In the genomic region with DNA sequence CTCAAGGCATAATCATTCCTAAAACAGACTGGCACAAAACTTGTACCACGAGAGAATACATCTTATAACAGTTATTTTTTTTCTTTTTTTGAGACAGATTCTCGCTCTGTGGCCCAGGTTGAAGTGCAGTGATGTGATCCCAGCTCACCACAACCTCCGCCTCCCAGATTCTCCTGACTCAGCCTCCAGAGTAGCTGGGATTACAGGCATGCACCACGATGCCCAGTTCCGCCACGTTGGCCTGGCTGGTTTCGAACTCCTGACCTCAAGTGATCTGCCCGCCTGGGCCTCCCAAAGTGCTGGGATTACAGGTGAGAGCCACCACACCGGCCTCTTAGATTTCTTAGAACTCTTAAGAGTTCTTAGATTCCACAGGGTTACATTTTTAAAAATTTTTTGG, we compare ENCODE assay signal across 14 cellular contexts. TPM values are rescaled to one million over a fixed set of nuclear protein-coding genes. Genes with fewer than 3 reads are reported as not detected.
A peak's percentile ranks its signal among the peaks of the same experiment; 100 is the strongest.
DNase-seq lines count a peak whose midpoint lies in the region; ATAC-seq, FAIRE-seq and TF ChIP-seq lines count a peak whose summit lies in the region.
"Had no signal": no experiment of that assay in that cellular context is flagged by ENCODE, and none has a peak within 500 bp of the region (broad histone marks: within the 10 kb centered on the region; RNA-seq: fewer than 3 reads in every experiment).

No MANE protein-coding gene starts in this region.

- H3K9ac ChIP-seq in SU-DHL-6 (ENCODE audit: low read length) (no peak overlapping the region), endothelial cell of umbilical vein (replicated peaks; ENCODE audit: extremely low read depth, insufficient read depth, low read length) (no peak overlapping the region)

- H3K4me1 ChIP-seq in endothelial cell of umbilical vein (ENCODE audit: control insufficient read depth, extremely low read depth, insufficient read depth, low read length) (peaks cover 27% of the 10 kb centered on the region), BE2C (no peaks in the 10 kb centered on the region)

- H3K9me3 ChIP-seq in SU-DHL-6 (ENCODE audit: insufficient read depth, low read length) (no peaks in the 10 kb centered on the region), endothelial cell of umbilical vein (replicated peaks; ENCODE audit: control insufficient read depth, insufficient read depth, low read length) (no peaks in the 10 kb centered on the region), BE2C (no peaks in the 10 kb centered on the region)
- H3K9me3 ChIP-seq: thyroid gland had no signal

- CTCF ChIA-PET in endothelial cell of umbilical vein (lab: Charles Lee) = interaction anchor here (1.7 to 5.4 kb wide), 8 partner anchors 12 to 173 kb away, joined by 5 to 145 read pairs (median 16); partner anchors contain the start of gene MYO18A

- no peaks in the 10 kb centered on the region for H3K9me2 ChIP-seq in SU-DHL-6 (replicated peaks; ENCODE audit: insufficient read depth, low read length)

- peaks cover 25% of the 10 kb centered on the region for H3F3A ChIP-seq in SU-DHL-6 (ENCODE audit: insufficient read depth)

- no peaks in the 10 kb centered on the region for H3K9me3 Mint-ChIP-seq in activated T-cell treated with anti-CD3 and anti-CD28 coated beads, Interleukin-2, amount 50 U/mL, for 4 hours
- no peaks in the 10 kb centered on the region for H3K9me3 Mint-ChIP-seq in stimulated activated effector memory CD8-positive, alpha-beta T cell treated with anti-CD3 and anti-CD28 coated beads, Interleukin-12 subunit alpha, Interleukin-12 subunit beta, amount 100 ng/mL, for 72 hours

- H3K9me1 ChIP-seq in endothelial cell of umbilical vein (replicated peaks; ENCODE audit: control insufficient read depth, extremely low read depth, insufficient read depth, low read length) = no peaks in the 10 kb centered on the region

- no peak for DNase-seq in activated T-cell treated with anti-CD3 and anti-CD28 coated beads, Interleukin-2, amount 50 U/mL, for 4 hours
- DNase-seq in activated T-cell treated with anti-CD3 and anti-CD28 coated beads for 4 hours (no peak), endothelial cell of umbilical vein (ENCODE audit: low read depth, low spot score) (no peak), DMS 273 (lab: John Stamatoyannopoulos, UW; ENCODE audit: unreplicated experiment) (no peak), NCI-H526 (lab: John Stamatoyannopoulos, UW) (no peak), BE2C (no peak)
- peak in 1 of 2 donors; percentile 44 for DNase-seq in stimulated activated effector memory CD8-positive, alpha-beta T cell treated with anti-CD3 and anti-CD28 coated beads, Interleukin-12 subunit alpha, Interleukin-12 subunit beta, amount 100 ng/mL, for 72 hours (ENCODE audit: low spot score in 2 of 2)
- DNase-seq: activated CD4-positive, alpha-beta T cell treated with anti-CD3 and anti-CD28 coated beads, Interleukin-2, amount 50 U/mL, for 4 hours; midbrain; MV-4-11; NCI-H510A; thyroid gland had no signal

- TF ChIP-seq POLR2A in endothelial cell of umbilical vein (IDR thresholded peaks at IDR 0.05; ENCODE audit: low read depth, low read length) = no peak

- H3K4me2 ChIP-seq in SU-DHL-6 (ENCODE audit: low read depth, low read length, poor library complexity, severe bottlenecking) = peak overlapping the region; percentile 96
- peak overlapping the region; percentile 40 for H3K4me2 ChIP-seq in endothelial cell of umbilical vein (ENCODE audit: insufficient read depth, low read length)

- no peak for ATAC-seq in activated T-cell treated with anti-CD3 and anti-CD28 coated beads, Interleukin-2, amount 50 U/mL, for 4 hours
- ATAC-seq in stimulated activated effector memory CD8-positive, alpha-beta T cell treated with anti-CD3 and anti-CD28 coated beads, Interleukin-12 subunit alpha, Interleukin-12 subunit beta, amount 100 ng/mL, for 72 hours = no peak

- POLR2A ChIA-PET in endothelial cell of umbilical vein (lab: Charles Lee) = no interaction called here

- peak overlapping the region; percentile 83 for H3K27ac Mint-ChIP-seq in stimulated activated effector memory CD8-positive, alpha-beta T cell treated with anti-CD3 and anti-CD28 coated beads, Interleukin-12 subunit alpha, Interleukin-12 subunit beta, amount 100 ng/mL, for 72 hours

- FAIRE-seq in endothelial cell of umbilical vein (lab: Jason Lieb, UNC) = no peak

- TF ChIP-seq CTCF in SU-DHL-6 (IDR thresholded peaks at IDR 0.05; ENCODE audit: insufficient read depth, low read length, poor library complexity, severe bottlenecking) (no peak), endothelial cell of umbilical vein (IDR thresholded peaks at IDR 0.05; ENCODE audit: extremely low read depth in 1 of 2, insufficient read depth in 1 of 2, low read depth in 1 of 2, low read length in 2 of 2) (no peak), BE2C (IDR thresholded peaks at IDR 0.05; ENCODE audit: low read depth, low read length) (no peak)

- H3K36me3 ChIP-seq in SU-DHL-6 (ENCODE audit: low read length) (peaks cover 41% of the 10 kb centered on the region), endothelial cell of umbilical vein (ENCODE audit: control insufficient read depth in 2 of 2, extremely low read depth in 1 of 2, insufficient read depth in 2 of 2, low read length in 2 of 2) (peaks cover 14 to 27% of the 10 kb centered on the region in 2 experiments), BE2C (peaks cover 45% of the 10 kb centered on the region)

- intact Hi-C loops in endothelial cell of umbilical vein (cut with micrococcal nuclease) = loop anchor here (5.0 kb wide), 3 partner anchors 33 to 302 kb away; partner anchors contain the start of genes ABHD15, ANKRD13B and TP53I13

- dilution Hi-C loops in endothelial cell of umbilical vein (cut with MboI; ENCODE audit: extremely low pct_ligation_motif_present, low sequenced_read_pairs) = no loop called here

- H3K27me3 Mint-ChIP-seq in activated T-cell treated with anti-CD3 and anti-CD28 coated beads, Interleukin-2, amount 50 U/mL, for 4 hours (ENCODE audit: low read depth) = no peaks in the 10 kb centered on the region

- peaks cover 65% of the 10 kb centered on the region for H4K20me1 ChIP-seq in SU-DHL-6 (ENCODE audit: low read depth, low read length)
- peaks cover 19% of the 10 kb centered on the region for H4K20me1 ChIP-seq in endothelial cell of umbilical vein (replicated peaks; ENCODE audit: control insufficient read depth, extremely low read depth, insufficient read depth, low read length)

- H3K27ac ChIP-seq in SU-DHL-6 (ENCODE audit: low read depth, low read length) = no peak overlapping the region
- no peak overlapping the region for H3K27ac ChIP-seq in endothelial cell of umbilical vein (ENCODE audit: insufficient read depth, low read depth, low read length)
- H3K27ac ChIP-seq: thyroid gland had no signal

- peaks cover 43% of the 10 kb centered on the region for H3K36me3 Mint-ChIP-seq in activated T-cell treated with anti-CD3 and anti-CD28 coated beads, Interleukin-2, amount 50 U/mL, for 4 hours (ENCODE audit: insufficient read depth)
- peaks cover 95% of the 10 kb centered on the region for H3K36me3 Mint-ChIP-seq in stimulated activated effector memory CD8-positive, alpha-beta T cell treated with anti-CD3 and anti-CD28 coated beads, Interleukin-12 subunit alpha, Interleukin-12 subunit beta, amount 100 ng/mL, for 72 hours

- H3K27me3 ChIP-seq in SU-DHL-6 (ENCODE audit: low read length) (no peaks in the 10 kb centered on the region), endothelial cell of umbilical vein (ENCODE audit: control insufficient read depth in 2 of 2, insufficient read depth in 2 of 2, low read length in 2 of 2) (no peaks in the 10 kb centered on the region), BE2C (no peaks in the 10 kb centered on the region)
- H3K27me3 ChIP-seq: thyroid gland had no signal

- H2AFZ ChIP-seq in SU-DHL-6 (ENCODE audit: low read depth, low read length, severe bottlenecking) (no peak overlapping the region), endothelial cell of umbilical vein (ENCODE audit: low read depth, low read length) (no peak overlapping the region)

- H3K4me1 Mint-ChIP-seq in activated T-cell treated with anti-CD3 and anti-CD28 coated beads, Interleukin-2, amount 50 U/mL, for 4 hours (ENCODE audit: low read depth) = peaks cover 61% of the 10 kb centered on the region
- H3K4me1 Mint-ChIP-seq in stimulated activated effector memory CD8-positive, alpha-beta T cell treated with anti-CD3 and anti-CD28 coated beads, Interleukin-12 subunit alpha, Interleukin-12 subunit beta, amount 100 ng/mL, for 72 hours = peaks cover 65% of the 10 kb centered on the region

- H3K4me3 Mint-ChIP-seq in activated T-cell treated with anti-CD3 and anti-CD28 coated beads, Interleukin-2, amount 50 U/mL, for 4 hours = peak overlapping the region; percentile 74
- H3K4me3 Mint-ChIP-seq in stimulated activated effector memory CD8-positive, alpha-beta T cell treated with anti-CD3 and anti-CD28 coated beads, Interleukin-12 subunit alpha, Interleukin-12 subunit beta, amount 100 ng/mL, for 72 hours = peak overlapping the region; percentile 95

- H3K4me3 ChIP-seq in SU-DHL-6 (ENCODE audit: insufficient read depth, low read length, poor library complexity, severe bottlenecking) (no peak overlapping the region), endothelial cell of umbilical vein (replicated peaks in 1 of 3; ENCODE audit: insufficient read depth in 1 of 3, low read depth in 1 of 3, low read length in 3 of 3) (no peak overlapping the region), BE2C (ENCODE audit: low read depth, low read length) (no peak overlapping the region)
- H3K4me3 ChIP-seq: thyroid gland had no signal

- H3K79me2 ChIP-seq in SU-DHL-6 (ENCODE audit: insufficient read depth, low read length) = peaks cover 87% of the 10 kb centered on the region
- peaks cover 88% of the 10 kb centered on the region for H3K79me2 ChIP-seq in endothelial cell of umbilical vein (ENCODE audit: control insufficient read depth, insufficient read depth, low read length)

- BruUV-seq in endothelial cell of umbilical vein (replicated peaks; lab: Mats Ljungman, UMichigan) = no TSS peak

RNA-seq across cellular contexts. Expression of gene NUFIP2, which starts 4.1 kb away (rescaled TPM):
- total RNA-seq in activated T-cell treated with anti-CD3 and anti-CD28 coated beads, Interleukin-2, amount 50 U/mL, for 4 hours = 10 to 100 TPM; 59.6 to 63.4 (median 60.9) TPM
- total RNA-seq in endothelial cell of umbilical vein = 51.1 and 60.7 TPM in 2 replicates
- 27.2 and 38.8 TPM in 2 replicates for polyA plus RNA-seq in endothelial cell of umbilical vein
- polyA plus RNA-seq in endothelial cell of umbilical vein (2011; cell fraction: cytosol; rRNA removed) = 6.8 and 8.1 TPM in 2 replicates
- 15.9 and 18.8 TPM in 2 replicates for polyA plus RNA-seq in endothelial cell of umbilical vein (2011; cell fraction: nucleus; rRNA removed)
- polyA plus RNA-seq in endothelial cell of umbilical vein (2012) = 17.9 and 22.2 TPM in 2 replicates
- polyA minus RNA-seq in endothelial cell of umbilical vein = 23.6 and 26.6 TPM in 2 replicates
- polyA minus RNA-seq in endothelial cell of umbilical vein (2011; cell fraction: cytosol; rRNA and poly(A)+ RNA removed) = 40.8 TPM
- 28.5 and 67.7 TPM in 2 replicates for polyA minus RNA-seq in endothelial cell of umbilical vein (2011; cell fraction: nucleus; rRNA and poly(A)+ RNA removed)
- 36.1 TPM for polyA plus RNA-seq in BE2C (2012; ENCODE audit: insufficient read depth, insufficient read length, low read depth)

RNA-seq across cellular contexts. Expression of gene CRYBA1, which starts 43.2 kb away (rescaled TPM):
- total RNA-seq in activated T-cell treated with anti-CD3 and anti-CD28 coated beads, Interleukin-2, amount 50 U/mL, for 4 hours = not detected
- not detected in 2 replicates for total RNA-seq in endothelial cell of umbilical vein
- not detected in 2 replicates for polyA plus RNA-seq in endothelial cell of umbilical vein
- not detected in 2 replicates for polyA plus RNA-seq in endothelial cell of umbilical vein (2011; cell fraction: cytosol; rRNA removed)
- polyA plus RNA-seq in endothelial cell of umbilical vein (2011; cell fraction: nucleus; rRNA removed) = not detected in 2 replicates
- not detected in 2 replicates for polyA plus RNA-seq in endothelial cell of umbilical vein (2012)
- polyA minus RNA-seq in endothelial cell of umbilical vein = not detected in 2 replicates
- not detected for polyA minus RNA-seq in endothelial cell of umbilical vein (2011; cell fraction: cytosol; rRNA and poly(A)+ RNA removed)
- not detected in 2 replicates for polyA minus RNA-seq in endothelial cell of umbilical vein (2011; cell fraction: nucleus; rRNA and poly(A)+ RNA removed)
- not detected for polyA plus RNA-seq in BE2C (2012; ENCODE audit: insufficient read depth, insufficient read length, low read depth)
- total RNA-seq: renal cortical epithelial cell, thyroid gland had no signal
